In genomic region chr2:107107351-107107750, GRCh38 we compare ENCODE assay signal across 30 cellular contexts.
"Had no signal": no experiment of that assay in that cellular context is flagged by ENCODE, and none has a peak within 500 bp of the region (broad histone marks: within the 10 kb centered on the region; RNA-seq: fewer than 3 reads in every experiment).

No MANE protein-coding gene starts in this region.

- H3K27me3 ChIP-seq: breast epithelium, cardiac muscle cell, dorsolateral prefrontal cortex, gastrocnemius medialis, heart left ventricle had no signal

- H3K4me1 ChIP-seq: breast epithelium, gastrocnemius medialis, heart left ventricle had no signal

- DNase-seq: activated CD4-positive, alpha-beta memory T cell treated with anti-CD3 and anti-CD28 coated beads, Interleukin-2, amount 10 ng/mL, durations not matched to agents 7 days and 5 days; activated CD4-positive, alpha-beta T cell treated with anti-CD3 and anti-CD28 coated beads for 1 hour; activated CD4-positive, alpha-beta T cell treated with anti-CD3 and anti-CD28 coated beads for 4 hours; activated CD4-positive, alpha-beta T cell treated with anti-CD3 and anti-CD28 coated beads, Interleukin-2, amount 10 ng/mL, durations not matched to agents 7 days and 5 days; activated CD4-positive, alpha-beta T cell treated with anti-CD3 and anti-CD28 coated beads, Interleukin-2, amount 50 U/mL, for 4 hours; activated CD4-positive, CD25-positive, alpha-beta regulatory T cell; activated CD8-positive, alpha-beta memory T cell treated with anti-CD3 and anti-CD28 coated beads, Interleukin-2, amount 50 U/mL, for 48 hours; activated gamma-delta T cell; activated naive CD4-positive, alpha-beta T cell; activated naive CD4-positive, alpha-beta T cell treated with anti-CD3 and anti-CD28 coated beads, Interleukin-2, amount 10 ng/mL, durations not matched to agents 7 days and 5 days; activated naive CD8-positive, alpha-beta T cell treated with anti-CD3 and anti-CD28 coated beads, Interleukin-2, amount 10 ng/mL, durations not matched to agents 7 days and 5 days; activated T-cell treated with anti-CD3 and anti-CD28 coated beads for 4 hours; activated T-cell treated with anti-CD3 and anti-CD28 coated beads, Interleukin-2, amount 50 U/mL, for 24 hours; activated T-cell treated with anti-CD3 and anti-CD28 coated beads, Interleukin-2, amount 50 U/mL, for 72 hours; amygdala; aorta; dorsolateral prefrontal cortex; effector memory CD4-positive, alpha-beta T cell; endodermal cell; foreskin fibroblast; gastrocnemius medialis; glutamatergic neuron; heart left ventricle; T-helper 1 cell; T-helper 17 cell had no signal

- H3K36me3 ChIP-seq: breast epithelium, cardiac muscle cell, gastrocnemius medialis, heart left ventricle had no signal

- H3K9me3 ChIP-seq: gastrocnemius medialis had no signal

- ATAC-seq: activated naive CD4-positive, alpha-beta T cell treated with anti-CD3 and anti-CD28 coated beads, Interleukin-2, amount 50 U/mL, for 72 hours; activated T-cell treated with anti-CD3 and anti-CD28 coated beads, Interleukin-2, amount 50 U/mL, for 72 hours; esophagus mucosa; gastrocnemius medialis; heart left ventricle; T-helper 17 cell had no signal

- H3K27ac ChIP-seq: breast epithelium, cardiac muscle cell, coronary artery, dorsolateral prefrontal cortex, gastrocnemius medialis, heart left ventricle had no signal

- H3K4me3 ChIP-seq: breast epithelium, cardiac muscle cell, coronary artery, dorsolateral prefrontal cortex, gastrocnemius medialis, heart left ventricle had no signal
